ENCODE assay signal across 20 cellular contexts in genomic region chr2:2575870-2576386, GRCh38.
"Had no signal": no experiment of that assay in that cellular context is flagged by ENCODE, and none has a peak within 500 bp of the region (broad histone marks: within the 10 kb centered on the region; RNA-seq: fewer than 3 reads in every experiment).

No MANE protein-coding gene starts in this region.

- H3K27ac ChIP-seq: colonic mucosa, esophagus muscularis mucosa, gastroesophageal sphincter, heart left ventricle, left ventricle myocardium inferior, suprapubic skin, transverse colon, uterus had no signal

- DNase-seq: activated CD4-positive, alpha-beta T cell treated with anti-CD3 and anti-CD28 coated beads for 1 hour; activated CD4-positive, alpha-beta T cell treated with anti-CD3 and anti-CD28 coated beads, Interleukin-2, amount 50 U/mL, for 4 hours; activated naive CD4-positive, alpha-beta T cell treated with Interleukin-2 at 50 U/mL for 16 hours; activated naive CD8-positive, alpha-beta T cell treated with anti-CD3 and anti-CD28 coated beads, Interleukin-2, amount 50 U/mL, for 24 hours; anterior cingulate cortex; central memory CD4-positive, alpha-beta T cell; colonic mucosa; heart left ventricle; left ventricle myocardium inferior; mammary epithelial cell; stimulated activated naive CD4-positive, alpha-beta T cell treated with Interleukin-2 at 50 U/mL for 16 hours; T-helper 2 cell; transverse colon; uterus had no signal

- H3K27ac Mint-ChIP-seq: activated naive CD8-positive, alpha-beta T cell treated with anti-CD3 and anti-CD28 coated beads, Interleukin-2, amount 50 U/mL, for 24 hours; activated T-helper 2 cell treated with anti-CD3 and anti-CD28 coated beads, Interferon-gamma antibody, Interleukin-2, Interleukin-4, amounts not matched to agents 10 μg/mL and 5 μg/mL and 100 μg/mL, durations not matched to agents 14 hours and 24 hours and 36 hours; progenitor cell of endocrine pancreas had no signal

- H3K9me3 ChIP-seq: colonic mucosa, esophagus muscularis mucosa, gastroesophageal sphincter, heart left ventricle, left ventricle myocardium inferior, suprapubic skin, transverse colon, uterus had no signal

- H3K36me3 ChIP-seq: colonic mucosa, esophagus muscularis mucosa, gastroesophageal sphincter, heart left ventricle, left ventricle myocardium inferior, suprapubic skin, transverse colon, uterus had no signal

- H3K27me3 ChIP-seq: colonic mucosa, gastroesophageal sphincter, transverse colon, uterus had no signal

- H3K4me3 ChIP-seq: colonic mucosa, esophagus muscularis mucosa, gastroesophageal sphincter, heart left ventricle, left ventricle myocardium inferior, suprapubic skin, transverse colon, uterus had no signal

- H3K27me3 Mint-ChIP-seq: activated naive CD8-positive, alpha-beta T cell treated with anti-CD3 and anti-CD28 coated beads, Interleukin-2, amount 50 U/mL, for 24 hours had no signal

- H3K4me1 Mint-ChIP-seq: activated naive CD8-positive, alpha-beta T cell treated with anti-CD3 and anti-CD28 coated beads, Interleukin-2, amount 50 U/mL, for 24 hours had no signal

- H3K4me3 Mint-ChIP-seq: activated naive CD8-positive, alpha-beta T cell treated with anti-CD3 and anti-CD28 coated beads, Interleukin-2, amount 50 U/mL, for 24 hours; brain had no signal

- H3K9me3 Mint-ChIP-seq: activated naive CD8-positive, alpha-beta T cell treated with anti-CD3 and anti-CD28 coated beads, Interleukin-2, amount 50 U/mL, for 24 hours; activated T-helper 2 cell treated with anti-CD3 and anti-CD28 coated beads, Interferon-gamma antibody, Interleukin-2, Interleukin-4, amounts not matched to agents 10 μg/mL and 5 μg/mL and 100 μg/mL, durations not matched to agents 14 hours and 24 hours and 36 hours; brain had no signal

- H3K36me3 Mint-ChIP-seq: brain had no signal

- H3K4me1 ChIP-seq: colonic mucosa, esophagus muscularis mucosa, gastroesophageal sphincter, heart left ventricle, left ventricle myocardium inferior, suprapubic skin, transverse colon, uterus had no signal

- ATAC-seq: activated naive CD8-positive, alpha-beta T cell treated with anti-CD3 and anti-CD28 coated beads, Interleukin-2, amount 50 U/mL, for 24 hours; gastroesophageal sphincter; heart left ventricle had no signal
